1 cellular context compared by ENCODE assay signal in the genomic region with DNA sequence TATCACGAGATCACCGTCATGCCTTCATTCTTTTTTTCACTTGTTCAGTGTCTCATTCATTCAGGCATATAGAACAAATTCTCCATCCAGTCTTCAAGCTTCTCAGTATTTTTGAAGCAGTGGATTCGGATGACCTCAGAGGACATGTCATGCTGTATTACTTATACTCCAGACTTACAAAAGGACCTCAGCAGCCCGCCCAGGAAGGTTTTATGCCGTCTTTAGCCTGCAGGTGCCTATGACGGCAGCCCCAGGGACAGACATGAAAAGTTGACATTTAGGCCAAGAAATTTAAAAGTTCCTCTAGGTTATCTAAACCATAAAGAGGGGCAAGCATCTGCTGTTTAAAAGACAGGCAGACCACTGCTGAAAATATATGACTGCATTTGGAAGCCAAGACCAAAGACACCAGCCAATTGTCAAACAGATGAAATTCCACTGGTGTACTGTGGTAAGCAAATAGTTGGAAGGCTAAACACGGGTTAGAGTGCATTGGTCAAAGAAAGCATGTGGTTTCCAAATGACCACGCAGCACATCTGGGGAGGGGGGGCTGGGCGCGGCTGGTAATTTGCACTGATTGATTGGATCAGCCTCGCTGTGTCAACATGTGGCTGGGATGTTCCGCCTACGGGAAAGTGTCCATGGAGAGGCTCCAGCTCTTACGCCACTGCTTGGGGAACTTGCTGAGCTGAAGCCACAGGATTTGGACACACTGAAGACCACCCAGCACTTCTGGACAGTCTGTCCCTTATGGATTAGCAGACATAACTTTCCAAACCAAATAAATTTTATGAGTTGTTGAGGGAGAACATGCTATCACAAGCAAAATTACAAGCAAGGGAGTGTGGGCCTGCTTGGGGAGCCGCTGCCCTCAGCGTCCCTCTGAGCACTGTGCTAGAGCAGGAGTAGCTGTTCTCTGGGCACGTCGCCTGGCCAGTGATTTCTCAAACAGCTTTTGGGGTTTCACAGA.
TF ChIP-seq lines count a peak whose summit lies in the region.

No MANE protein-coding gene starts in this region.

TF ChIP-seq in HepG2, 621 proteins besides CTCF, POLR2A, EP300 and RAD21 (continued from another document and continues in another):
- TF ChIP-seq, protein P1, sequence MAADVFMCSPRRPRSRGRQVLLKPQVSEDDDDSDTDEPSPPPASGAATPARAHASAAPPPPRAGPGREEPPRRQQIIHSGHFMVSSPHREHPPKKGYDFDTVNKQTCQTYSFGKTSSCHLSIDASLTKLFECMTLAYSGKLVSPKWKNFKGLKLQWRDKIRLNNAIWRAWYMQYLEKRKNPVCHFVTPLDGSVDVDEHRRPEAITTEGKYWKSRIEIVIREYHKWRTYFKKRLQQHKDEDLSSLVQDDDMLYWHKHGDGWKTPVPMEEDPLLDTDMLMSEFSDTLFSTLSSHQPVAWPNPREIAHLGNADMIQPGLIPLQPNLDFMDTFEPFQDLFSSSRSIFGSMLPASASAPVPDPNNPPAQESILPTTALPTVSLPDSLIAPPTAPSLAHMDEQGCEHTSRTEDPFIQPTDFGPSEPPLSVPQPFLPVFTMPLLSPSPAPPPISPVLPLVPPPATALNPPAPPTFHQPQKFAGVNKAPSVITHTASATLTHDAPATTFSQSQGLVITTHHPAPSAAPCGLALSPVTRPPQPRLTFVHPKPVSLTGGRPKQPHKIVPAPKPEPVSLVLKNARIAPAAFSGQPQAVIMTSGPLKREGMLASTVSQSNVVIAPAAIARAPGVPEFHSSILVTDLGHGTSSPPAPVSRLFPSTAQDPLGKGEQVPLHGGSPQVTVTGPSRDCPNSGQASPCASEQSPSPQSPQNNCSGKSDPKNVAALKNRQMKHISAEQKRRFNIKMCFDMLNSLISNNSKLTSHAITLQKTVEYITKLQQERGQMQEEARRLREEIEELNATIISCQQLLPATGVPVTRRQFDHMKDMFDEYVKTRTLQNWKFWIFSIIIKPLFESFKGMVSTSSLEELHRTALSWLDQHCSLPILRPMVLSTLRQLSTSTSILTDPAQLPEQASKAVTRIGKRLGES (CRISPR knock-in tag; IDR thresholded peaks at IDR 0.05; ENCODE audit: borderline replicate concordance), result no peak
- TF ChIP-seq GATAD2A (CRISPR knock-in tag; IDR thresholded peaks at IDR 0.05) (peak; percentile 66; the same call in 1 of the 2 replicates), SMARCE1 (IDR thresholded peaks at IDR 0.05; ENCODE audit: borderline replicate concordance) (no peak), ZC3H13 (CRISPR knock-in tag; IDR thresholded peaks at IDR 0.05) (no peak), ZNF335 (CRISPR knock-in tag; IDR thresholded peaks at IDR 0.05) (no peak), HOXA3 (CRISPR knock-in tag; IDR thresholded peaks at IDR 0.05) (peak; percentile 59; the same call in 1 of the 2 replicates), TBL1XR1 (IDR thresholded peaks at IDR 0.05; ENCODE audit: borderline replicate concordance, low read length, partially characterized antibody) (no peak), CBX1 (IDR thresholded peaks at IDR 0.05; ENCODE audit: low read depth) (no peak), ZNF224 (CRISPR knock-in tag; IDR thresholded peaks at IDR 0.05) (no peak), RORA (CRISPR knock-in tag; IDR thresholded peaks at IDR 0.05) (no peak), SOX6 (IDR thresholded peaks at IDR 0.05) (no peak), SOX6 (CRISPR knock-in tag; IDR thresholded peaks at IDR 0.05) (peak; percentile 67; the same call in 1 of the 2 replicates), PRMT3 (CRISPR knock-in tag; IDR thresholded peaks at IDR 0.05; ENCODE audit: borderline replicate concordance, low read depth) (no peak), ARNT (IDR thresholded peaks at IDR 0.05) (no peak), ZNF850 (CRISPR knock-in tag; conservative IDR thresholded peaks at IDR 0.05) (no peak), RELA (CRISPR knock-in tag; IDR thresholded peaks at IDR 0.05) (no peak), ZFP37 (CRISPR knock-in tag; IDR thresholded peaks at IDR 0.05; ENCODE audit: borderline replicate concordance) (no peak), HES4 (CRISPR knock-in tag; IDR thresholded peaks at IDR 0.05; ENCODE audit: borderline replicate concordance) (no peak), PAWR (CRISPR knock-in tag; IDR thresholded peaks at IDR 0.05; ENCODE audit: borderline replicate concordance) (no peak), SIX4 (CRISPR knock-in tag; IDR thresholded peaks at IDR 0.05) (no peak), ETV6 (CRISPR knock-in tag; conservative IDR thresholded peaks at IDR 0.05) (no peak), SP5 (CRISPR knock-in tag; IDR thresholded peaks at IDR 0.05; ENCODE audit: borderline replicate concordance, low read depth) (no peak), NONO (IDR thresholded peaks at IDR 0.05) (no peak), NONO (CRISPR knock-in tag; conservative IDR thresholded peaks at IDR 0.05) (0 out of 2 replicates have a peak, but pooled peaks have one; percentile 42), PPARG (CRISPR knock-in tag; conservative IDR thresholded peaks at IDR 0.05) (no peak), HOXA5 (CRISPR knock-in tag; IDR thresholded peaks at IDR 0.05) (no peak), MIER2 (CRISPR knock-in tag; IDR thresholded peaks at IDR 0.05) (no peak), ZNF879 (CRISPR knock-in tag; IDR thresholded peaks at IDR 0.05) (no peak), POGZ (CRISPR knock-in tag; IDR thresholded peaks at IDR 0.05) (peak; percentile 89), ZFP62 (CRISPR knock-in tag; IDR thresholded peaks at IDR 0.05) (no peak), ELF1 (CRISPR knock-in tag; IDR thresholded peaks at IDR 0.05) (no peak), SP2 (CRISPR knock-in tag; IDR thresholded peaks at IDR 0.05) (no peak), TOPORS (CRISPR knock-in tag; IDR thresholded peaks at IDR 0.05) (no peak), SPEN (CRISPR knock-in tag; IDR thresholded peaks at IDR 0.05; ENCODE audit: low read depth) (peak; percentile 33; the same call in 1 of the 2 replicates), PHF5A (CRISPR knock-in tag; IDR thresholded peaks at IDR 0.05; ENCODE audit: low read depth, unreplicated experiment) (no peak)
- TF ChIP-seq, protein P2, sequence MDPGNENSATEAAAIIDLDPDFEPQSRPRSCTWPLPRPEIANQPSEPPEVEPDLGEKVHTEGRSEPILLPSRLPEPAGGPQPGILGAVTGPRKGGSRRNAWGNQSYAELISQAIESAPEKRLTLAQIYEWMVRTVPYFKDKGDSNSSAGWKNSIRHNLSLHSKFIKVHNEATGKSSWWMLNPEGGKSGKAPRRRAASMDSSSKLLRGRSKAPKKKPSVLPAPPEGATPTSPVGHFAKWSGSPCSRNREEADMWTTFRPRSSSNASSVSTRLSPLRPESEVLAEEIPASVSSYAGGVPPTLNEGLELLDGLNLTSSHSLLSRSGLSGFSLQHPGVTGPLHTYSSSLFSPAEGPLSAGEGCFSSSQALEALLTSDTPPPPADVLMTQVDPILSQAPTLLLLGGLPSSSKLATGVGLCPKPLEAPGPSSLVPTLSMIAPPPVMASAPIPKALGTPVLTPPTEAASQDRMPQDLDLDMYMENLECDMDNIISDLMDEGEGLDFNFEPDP (CRISPR knock-in tag; conservative IDR thresholded peaks at IDR 0.05), result no peak
- TF ChIP-seq, protein P3, sequence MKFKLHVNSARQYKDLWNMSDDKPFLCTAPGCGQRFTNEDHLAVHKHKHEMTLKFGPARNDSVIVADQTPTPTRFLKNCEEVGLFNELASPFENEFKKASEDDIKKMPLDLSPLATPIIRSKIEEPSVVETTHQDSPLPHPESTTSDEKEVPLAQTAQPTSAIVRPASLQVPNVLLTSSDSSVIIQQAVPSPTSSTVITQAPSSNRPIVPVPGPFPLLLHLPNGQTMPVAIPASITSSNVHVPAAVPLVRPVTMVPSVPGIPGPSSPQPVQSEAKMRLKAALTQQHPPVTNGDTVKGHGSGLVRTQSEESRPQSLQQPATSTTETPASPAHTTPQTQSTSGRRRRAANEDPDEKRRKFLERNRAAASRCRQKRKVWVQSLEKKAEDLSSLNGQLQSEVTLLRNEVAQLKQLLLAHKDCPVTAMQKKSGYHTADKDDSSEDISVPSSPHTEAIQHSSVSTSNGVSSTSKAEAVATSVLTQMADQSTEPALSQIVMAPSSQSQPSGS (CRISPR knock-in tag; IDR thresholded peaks at IDR 0.05), result peak; percentile 32; the same call in 1 of the 2 replicates
- TF ChIP-seq, protein P4, sequence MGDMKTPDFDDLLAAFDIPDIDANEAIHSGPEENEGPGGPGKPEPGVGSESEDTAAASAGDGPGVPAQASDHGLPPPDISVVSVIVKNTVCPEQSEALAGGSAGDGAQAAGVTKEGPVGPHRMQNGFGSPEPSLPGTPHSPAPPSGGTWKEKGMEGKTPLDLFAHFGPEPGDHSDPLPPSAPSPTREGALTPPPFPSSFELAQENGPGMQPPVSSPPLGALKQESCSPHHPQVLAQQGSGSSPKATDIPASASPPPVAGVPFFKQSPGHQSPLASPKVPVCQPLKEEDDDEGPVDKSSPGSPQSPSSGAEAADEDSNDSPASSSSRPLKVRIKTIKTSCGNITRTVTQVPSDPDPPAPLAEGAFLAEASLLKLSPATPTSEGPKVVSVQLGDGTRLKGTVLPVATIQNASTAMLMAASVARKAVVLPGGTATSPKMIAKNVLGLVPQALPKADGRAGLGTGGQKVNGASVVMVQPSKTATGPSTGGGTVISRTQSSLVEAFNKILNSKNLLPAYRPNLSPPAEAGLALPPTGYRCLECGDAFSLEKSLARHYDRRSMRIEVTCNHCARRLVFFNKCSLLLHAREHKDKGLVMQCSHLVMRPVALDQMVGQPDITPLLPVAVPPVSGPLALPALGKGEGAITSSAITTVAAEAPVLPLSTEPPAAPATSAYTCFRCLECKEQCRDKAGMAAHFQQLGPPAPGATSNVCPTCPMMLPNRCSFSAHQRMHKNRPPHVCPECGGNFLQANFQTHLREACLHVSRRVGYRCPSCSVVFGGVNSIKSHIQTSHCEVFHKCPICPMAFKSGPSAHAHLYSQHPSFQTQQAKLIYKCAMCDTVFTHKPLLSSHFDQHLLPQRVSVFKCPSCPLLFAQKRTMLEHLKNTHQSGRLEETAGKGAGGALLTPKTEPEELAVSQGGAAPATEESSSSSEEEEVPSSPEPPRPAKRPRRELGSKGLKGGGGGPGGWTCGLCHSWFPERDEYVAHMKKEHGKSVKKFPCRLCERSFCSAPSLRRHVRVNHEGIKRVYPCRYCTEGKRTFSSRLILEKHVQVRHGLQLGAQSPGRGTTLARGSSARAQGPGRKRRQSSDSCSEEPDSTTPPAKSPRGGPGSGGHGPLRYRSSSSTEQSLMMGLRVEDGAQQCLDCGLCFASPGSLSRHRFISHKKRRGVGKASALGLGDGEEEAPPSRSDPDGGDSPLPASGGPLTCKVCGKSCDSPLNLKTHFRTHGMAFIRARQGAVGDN (CRISPR knock-in tag; IDR thresholded peaks at IDR 0.05), result peak; percentile 69
- TF ChIP-seq, protein P5, sequence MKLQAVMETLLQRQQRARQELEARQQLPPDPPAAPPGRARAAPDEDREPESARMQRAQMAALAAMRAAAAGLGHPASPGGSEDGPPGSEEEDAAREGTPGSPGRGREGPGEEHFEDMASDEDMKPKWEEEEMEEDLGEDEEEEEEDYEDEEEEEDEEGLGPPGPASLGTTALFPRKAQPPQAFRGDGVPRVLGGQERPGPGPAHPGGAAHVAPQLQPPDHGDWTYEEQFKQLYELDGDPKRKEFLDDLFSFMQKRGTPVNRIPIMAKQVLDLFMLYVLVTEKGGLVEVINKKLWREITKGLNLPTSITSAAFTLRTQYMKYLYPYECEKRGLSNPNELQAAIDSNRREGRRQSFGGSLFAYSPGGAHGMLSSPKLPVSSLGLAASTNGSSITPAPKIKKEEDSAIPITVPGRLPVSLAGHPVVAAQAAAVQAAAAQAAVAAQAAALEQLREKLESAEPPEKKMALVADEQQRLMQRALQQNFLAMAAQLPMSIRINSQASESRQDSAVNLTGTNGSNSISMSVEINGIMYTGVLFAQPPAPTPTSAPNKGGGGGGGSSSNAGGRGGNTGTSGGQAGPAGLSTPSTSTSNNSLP (IDR thresholded peaks at IDR 0.05; ENCODE audit: low read depth, low read length), result peak; percentile 16; the same call in 1 of the 2 replicates
- TF ChIP-seq, protein P6, sequence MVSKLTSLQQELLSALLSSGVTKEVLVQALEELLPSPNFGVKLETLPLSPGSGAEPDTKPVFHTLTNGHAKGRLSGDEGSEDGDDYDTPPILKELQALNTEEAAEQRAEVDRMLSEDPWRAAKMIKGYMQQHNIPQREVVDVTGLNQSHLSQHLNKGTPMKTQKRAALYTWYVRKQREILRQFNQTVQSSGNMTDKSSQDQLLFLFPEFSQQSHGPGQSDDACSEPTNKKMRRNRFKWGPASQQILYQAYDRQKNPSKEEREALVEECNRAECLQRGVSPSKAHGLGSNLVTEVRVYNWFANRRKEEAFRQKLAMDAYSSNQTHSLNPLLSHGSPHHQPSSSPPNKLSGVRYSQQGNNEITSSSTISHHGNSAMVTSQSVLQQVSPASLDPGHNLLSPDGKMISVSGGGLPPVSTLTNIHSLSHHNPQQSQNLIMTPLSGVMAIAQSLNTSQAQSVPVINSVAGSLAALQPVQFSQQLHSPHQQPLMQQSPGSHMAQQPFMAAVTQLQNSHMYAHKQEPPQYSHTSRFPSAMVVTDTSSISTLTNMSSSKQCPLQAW (CRISPR knock-in tag; IDR thresholded peaks at IDR 0.05), result no peak
- TF ChIP-seq, protein P7, sequence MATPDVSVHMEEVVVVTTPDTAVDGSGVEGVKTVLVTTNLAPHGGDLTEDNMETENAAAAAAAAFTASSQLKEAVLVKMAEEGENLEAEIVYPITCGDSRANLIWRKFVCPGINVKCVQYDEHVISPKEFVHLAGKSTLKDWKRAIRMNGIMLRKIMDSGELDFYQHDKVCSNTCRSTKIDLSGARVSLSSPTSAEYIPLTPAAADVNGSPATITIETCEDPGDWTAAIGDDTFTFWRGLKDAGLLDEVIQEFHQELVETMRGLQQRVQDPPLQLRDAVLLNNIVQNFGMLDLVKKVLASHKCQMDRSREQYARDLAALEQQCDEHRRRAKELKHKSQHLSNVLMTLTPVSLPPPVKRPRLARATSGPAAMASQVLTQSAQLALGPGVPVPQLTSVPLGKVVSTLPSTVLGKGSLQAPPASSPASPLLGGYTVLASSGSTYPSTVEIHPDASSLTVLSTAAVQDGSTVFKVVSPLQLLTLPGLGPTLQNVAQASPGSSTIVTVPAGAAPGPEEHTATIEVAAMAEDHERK (CRISPR knock-in tag; IDR thresholded peaks at IDR 0.05; ENCODE audit: low read depth), result no peak
- TF ChIP-seq, protein P8, sequence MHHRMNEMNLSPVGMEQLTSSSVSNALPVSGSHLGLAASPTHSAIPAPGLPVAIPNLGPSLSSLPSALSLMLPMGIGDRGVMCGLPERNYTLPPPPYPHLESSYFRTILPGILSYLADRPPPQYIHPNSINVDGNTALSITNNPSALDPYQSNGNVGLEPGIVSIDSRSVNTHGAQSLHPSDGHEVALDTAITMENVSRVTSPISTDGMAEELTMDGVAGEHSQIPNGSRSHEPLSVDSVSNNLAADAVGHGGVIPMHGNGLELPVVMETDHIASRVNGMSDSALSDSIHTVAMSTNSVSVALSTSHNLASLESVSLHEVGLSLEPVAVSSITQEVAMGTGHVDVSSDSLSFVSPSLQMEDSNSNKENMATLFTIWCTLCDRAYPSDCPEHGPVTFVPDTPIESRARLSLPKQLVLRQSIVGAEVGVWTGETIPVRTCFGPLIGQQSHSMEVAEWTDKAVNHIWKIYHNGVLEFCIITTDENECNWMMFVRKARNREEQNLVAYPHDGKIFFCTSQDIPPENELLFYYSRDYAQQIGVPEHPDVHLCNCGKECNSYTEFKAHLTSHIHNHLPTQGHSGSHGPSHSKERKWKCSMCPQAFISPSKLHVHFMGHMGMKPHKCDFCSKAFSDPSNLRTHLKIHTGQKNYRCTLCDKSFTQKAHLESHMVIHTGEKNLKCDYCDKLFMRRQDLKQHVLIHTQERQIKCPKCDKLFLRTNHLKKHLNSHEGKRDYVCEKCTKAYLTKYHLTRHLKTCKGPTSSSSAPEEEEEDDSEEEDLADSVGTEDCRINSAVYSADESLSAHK (CRISPR knock-in tag; IDR thresholded peaks at IDR 0.05; ENCODE audit: borderline replicate concordance), result no peak
